Comparison of ENCODE assay signal across 8 cellular contexts in genomic region chr6:105401247-105402089, GRCh38. TPM values are rescaled to one million over a fixed set of nuclear protein-coding genes. Genes with fewer than 3 reads are reported as not detected.
DNase-seq lines count a peak whose midpoint lies in the region; ATAC-seq and TF ChIP-seq lines count a peak whose summit lies in the region.

No MANE protein-coding gene starts in this region.

- no peak for ATAC-seq in gastrocnemius medialis
- ATAC-seq in activated CD4-positive, CD25-positive, alpha-beta regulatory T cell treated with anti-CD3 and anti-CD28 coated beads, Interleukin-2, amount 50 U/mL, for 24 hours, result no peak

- H3K36me3 ChIP-seq in SJSA1 (peaks cover 4% of the 10 kb centered on the region), gastrocnemius medialis (peaks cover 0 to 6% of the 10 kb centered on the region in 2 donors)

- no peak for TF ChIP-seq POLR2A in gastrocnemius medialis (IDR thresholded peaks at IDR 0.05)

- no peaks in the 10 kb centered on the region for H3K9me3 ChIP-seq in SJSA1 (replicated peaks)
- H3K9me3 ChIP-seq in gastrocnemius medialis, result no peaks in the 10 kb centered on the region

- H3K4me3 ChIP-seq in SJSA1 (peak overlapping the region; percentile 91), gastrocnemius medialis (peak overlapping the region; percentile 63 to 98 (median 90))

- peaks cover 11% of the 10 kb centered on the region for H3K4me1 ChIP-seq in SJSA1 (replicated peaks)
- H3K4me1 ChIP-seq in gastrocnemius medialis, result peaks cover 38 to 46% of the 10 kb centered on the region in 2 donors

- H3K27me3 ChIP-seq in SJSA1 (replicated peaks), result no peaks in the 10 kb centered on the region
- no peaks in the 10 kb centered on the region for H3K27me3 ChIP-seq in gastrocnemius medialis

- DNase-seq in GM04504 (ENCODE audit: low read depth) (peak; percentile 35), SJSA1 (ENCODE audit: low read depth in 1 of 2, low spot score in 2 of 2) (no peak), fibroblast of peridontal ligament (ENCODE audit: extremely low read depth) (peak; percentile 38), gastrocnemius medialis (no peak), dermis blood vessel endothelial cell (no peak), NCI-H2107 treated with DMSO at 0.1 percent for 48 hours (lab: John Stamatoyannopoulos, UW; ENCODE audit: unreplicated experiment) (no peak), ureter (ENCODE audit: low spot score) (no peak)

- TF ChIP-seq CTCF in gastrocnemius medialis (IDR thresholded peaks at IDR 0.05 in 4 of 5, conservative IDR thresholded peaks at IDR 0.05 in 1 of 5), result no peak

- in situ Hi-C loops in gastrocnemius medialis (cut with MboI; ENCODE audit: low sequenced_read_pairs in 4 of 4), result loop anchor here in 3 of 4 donors (5.0 to 10.0 kb wide), 2 partner anchors 307 to 314 kb away; no protein-coding TSS in a partner anchor

- intact Hi-C loops in gastrocnemius medialis (cut with DNase I; ENCODE audit: low total_unique reads), result loop anchor here (2.0 to 5.0 kb wide), 5 partner anchors 39 to 299 kb away; a partner anchor contains a TSS

- H3K27ac ChIP-seq in SJSA1, result no peak overlapping the region
- peak overlapping the region; percentile 84 to 97 (median 88) for H3K27ac ChIP-seq in gastrocnemius medialis

RNA-seq across cellular contexts. Expression of gene PREP, which starts 1.4 kb away (rescaled TPM):
- total RNA-seq in SJSA1 (2014; rRNA removed; shearing (Covaris generic)), result 14.8 and 17.1 TPM in 2 replicates
- 10 to 100 TPM; 34.6 to 71.8 (median 51.8) TPM for total RNA-seq in gastrocnemius medialis
- 20.3 and 34.7 TPM in 2 replicates for total RNA-seq in dermis blood vessel endothelial cell
- 37.9 TPM for total RNA-seq in ureter

Comparison
In these comparisons a context has a peak if more than half of its experiments do, and no peak if none do; other contexts are left out.
1. DNase-seq: peak in GM04504 (single experiment) and fibroblast of peridontal ligament (single experiment); none in SJSA1 (0 of 2), gastrocnemius medialis (0 of 2), dermis blood vessel endothelial cell (single experiment), NCI-H2107 treated with DMSO at 0.1 percent for 48 hours (single experiment) and ureter (single experiment).